In the genomic region with DNA sequence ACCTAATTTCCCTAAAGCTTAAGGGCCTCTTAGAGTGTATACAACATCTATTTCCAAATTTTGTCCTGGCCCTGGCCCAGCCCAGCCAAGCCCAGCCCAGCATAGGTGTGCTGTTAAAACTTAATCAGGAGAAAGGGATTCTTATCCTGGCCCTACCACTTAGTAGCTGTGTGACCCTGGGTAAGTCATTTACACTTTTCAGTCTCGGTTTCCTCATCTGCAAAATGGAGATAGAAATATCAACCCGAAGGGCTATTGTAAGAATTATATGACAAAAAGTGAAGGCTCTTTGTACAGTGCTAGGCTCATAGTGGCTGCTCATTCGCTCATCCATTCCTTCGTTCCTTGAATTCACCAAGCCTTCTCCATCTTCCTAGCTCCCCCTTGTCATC, we compare ENCODE assay signal across 8 cellular contexts. TPM values are rescaled to one million over a fixed set of nuclear protein-coding genes. Genes with fewer than 3 reads are reported as not detected.
DNase-seq lines count a peak whose midpoint lies in the region; ATAC-seq and TF ChIP-seq lines count a peak whose summit lies in the region.

No MANE protein-coding gene starts in this region.

- DNase-seq in AG04450 (ENCODE audit: low read depth, low spot score): no peak
- no peak for DNase-seq in choroid plexus epithelial cell (ENCODE audit: low read depth)

- H3K9ac ChIP-seq in muscle layer of colon (ENCODE audit: low read length): peak overlapping the region; percentile 68

- H3K36me3 ChIP-seq in KOPT-K1 (ENCODE audit: insufficient read depth, low read length): peaks cover 40% of the 10 kb centered on the region
- H3K36me3 ChIP-seq in muscle layer of colon (ENCODE audit: insufficient read depth, low read length): peaks cover 4% of the 10 kb centered on the region

- CTCF ChIA-PET in AG04450 (lab: Charles Lee): interaction anchor here (0.6 to 1.8 kb wide), 5 partner anchors 8 to 246 kb away, joined by 3 to 27 read pairs (median 4); partner anchors contain the start of gene FLVCR2

- no peak for ATAC-seq in HG03457 (IDR thresholded peaks at IDR 0.05; ENCODE audit: unreplicated experiment)
- no peak for ATAC-seq in HG03342 (IDR thresholded peaks at IDR 0.05; ENCODE audit: unreplicated experiment)
- ATAC-seq in HG02981 (IDR thresholded peaks at IDR 0.05; ENCODE audit: unreplicated experiment): no peak
- ATAC-seq in GM19351 (IDR thresholded peaks at IDR 0.05; ENCODE audit: unreplicated experiment): no peak

- no peak for TF ChIP-seq CTCF in AG04450 (IDR thresholded peaks at IDR 0.05; ENCODE audit: low read depth, low read length)
- TF ChIP-seq CTCF in choroid plexus epithelial cell (conservative IDR thresholded peaks at IDR 0.05; ENCODE audit: low read depth, low read length): no peak

- H3K9me3 ChIP-seq in AG04450 (ENCODE audit: control insufficient read depth, insufficient read depth, low read length) (no peaks in the 10 kb centered on the region; the same call in 1 of the 2 replicates), KOPT-K1 (ENCODE audit: insufficient read depth, low read length, poor library complexity, severe bottlenecking) (no peaks in the 10 kb centered on the region), muscle layer of colon (ENCODE audit: low read length) (no peaks in the 10 kb centered on the region)

- H3K4me3 ChIP-seq in AG04450 (ENCODE audit: low read depth, low read length) (peak overlapping the region; percentile 95), choroid plexus epithelial cell (ENCODE audit: low read depth, low read length) (peak overlapping the region; percentile 97), muscle layer of colon (ENCODE audit: low read depth in 1 of 2, low read length in 2 of 2) (peak overlapping the region; percentile 80 to 86)

- peaks cover 13% of the 10 kb centered on the region for H3K4me1 ChIP-seq in muscle layer of colon (ENCODE audit: insufficient read depth, low read length)

- H3K27me3 ChIP-seq in AG04450 (ENCODE audit: control insufficient read depth, insufficient read depth, low read length) (no peaks in the 10 kb centered on the region), muscle layer of colon (ENCODE audit: control insufficient read depth in 1 of 2, insufficient read depth in 2 of 2, low read length in 2 of 2) (no peaks in the 10 kb centered on the region)

- POLR2A ChIA-PET in AG04450 (lab: Yijun Ruan, JAX): no interaction called here

- no peak overlapping the region for H3K27ac ChIP-seq in AG04450 (ENCODE audit: low read depth, low read length)
- peak overlapping the region; percentile 55 for H3K27ac ChIP-seq in KOPT-K1 (ENCODE audit: low read depth, low read length, poor library complexity, severe bottlenecking)
- peak overlapping the region; percentile 61 for H3K27ac ChIP-seq in muscle layer of colon (ENCODE audit: low read depth, low read length)

RNA-seq across cellular contexts. Expression of gene ERG28, which starts 0.4 kb away (rescaled TPM):
- 22.8 and 24.7 TPM in 2 replicates for polyA plus RNA-seq in AG04450 (2011; rRNA removed)
- 7.8 and 9.4 TPM in 2 replicates for polyA minus RNA-seq in AG04450 (2011; rRNA and poly(A)+ RNA removed)

RNA-seq across cellular contexts. Expression of gene TTLL5, which starts 0.8 kb away (rescaled TPM):
- polyA plus RNA-seq in AG04450 (2011; rRNA removed): 21.6 and 24.1 TPM in 2 replicates
- 19.7 and 44.4 TPM in 2 replicates for polyA minus RNA-seq in AG04450 (2011; rRNA and poly(A)+ RNA removed)
